ENCODE assay signal across 8 cellular contexts in the genomic region with DNA sequence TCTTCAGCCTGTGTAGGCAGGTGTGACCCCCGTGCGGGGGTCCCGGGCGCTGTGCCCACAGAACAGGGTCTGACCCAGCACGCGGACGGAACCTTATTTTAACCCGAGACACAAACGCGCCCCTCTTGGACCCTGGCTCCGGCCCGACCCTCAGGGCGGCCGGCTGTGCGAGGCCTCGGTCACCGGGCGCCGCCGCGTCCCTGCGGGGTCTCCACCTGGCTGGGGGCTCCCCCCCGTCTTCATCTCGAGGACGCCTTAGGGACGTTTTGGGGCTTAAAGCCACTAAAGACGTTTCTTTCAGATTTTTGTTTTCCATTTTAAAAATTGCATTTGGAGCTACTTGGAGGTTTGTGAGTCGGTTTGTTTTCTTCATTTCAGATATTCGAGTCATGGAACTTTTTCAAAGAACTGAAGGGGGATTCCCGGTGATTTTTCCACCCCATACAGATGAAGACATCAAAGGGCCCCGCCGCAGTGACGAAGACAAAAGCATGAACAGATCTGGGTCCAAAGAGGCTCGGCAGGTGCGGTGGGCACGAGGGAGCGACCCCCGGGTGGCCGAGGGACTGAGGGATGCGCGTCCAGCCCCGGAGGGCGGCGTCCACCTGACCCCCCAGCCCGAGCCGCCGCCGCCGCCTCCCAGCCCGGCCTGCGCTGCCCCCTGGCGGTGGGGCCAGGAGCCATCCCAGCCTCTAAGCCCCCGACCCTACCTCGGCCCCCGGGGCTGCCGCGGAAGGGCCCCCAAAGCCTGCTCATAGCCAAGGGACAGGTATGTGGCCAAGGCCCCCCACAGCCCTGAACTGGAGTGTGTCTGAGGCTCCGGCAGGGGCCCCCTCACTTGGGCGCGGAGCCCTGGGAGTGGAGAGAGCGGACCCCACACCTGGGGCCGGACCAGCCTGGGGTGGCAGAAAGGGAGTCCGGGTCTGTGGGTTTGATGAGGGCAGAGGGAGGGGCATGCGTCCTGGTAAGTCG. TPM values are rescaled to one million over a fixed set of nuclear protein-coding genes. Genes with fewer than 3 reads are reported as not detected.
DNase-seq lines count a peak whose midpoint lies in the region; ATAC-seq and TF ChIP-seq lines count a peak whose summit lies in the region.

No MANE protein-coding gene starts in this region.

- TF ChIP-seq CTCF in H9 (conservative IDR thresholded peaks at IDR 0.05) (peak; percentile 93), astrocyte of the cerebellum (IDR thresholded peaks at IDR 0.05; ENCODE audit: low read depth, low read length, missing control alignments) (peak; percentile 69), lung (IDR thresholded peaks at IDR 0.05; ENCODE audit: control extremely low read depth, extremely low read depth) (peak; percentile 63)

- no peaks in the 10 kb centered on the region for H3K79me1 ChIP-seq in H9 (ENCODE audit: insufficient read depth, low read depth, low read length, poor library complexity, severe bottlenecking)

- H3K27ac ChIP-seq in H9 (ENCODE audit: insufficient read length, low read depth, low read length) (no peak overlapping the region), lung (ENCODE audit: low read depth in 1 of 2, low read length in 1 of 2) (no peak overlapping the region)

- intact Hi-C loops in posterior vena cava (cut with DNase I), result loop anchor here (2.0 to 10.0 kb wide), 3 partner anchors 84 to 286 kb away; a partner anchor contains a TSS

- no peak overlapping the region for H4K91ac ChIP-seq in H9 (ENCODE audit: insufficient read length, low read depth, low read length)

- H3K56ac ChIP-seq in H9 (ENCODE audit: insufficient read length, low read depth, low read length), result no peak overlapping the region

- H3K9ac ChIP-seq in H9 (ENCODE audit: extremely low read depth, insufficient read length, low read length), result no peak overlapping the region

- H2AFZ ChIP-seq in H9 (ENCODE audit: low read length), result no peak overlapping the region

- peaks cover 6% of the 10 kb centered on the region for H4K20me1 ChIP-seq in H9 (ENCODE audit: control insufficient read depth, insufficient read depth, insufficient read length)

- H3K14ac ChIP-seq in H9 (ENCODE audit: insufficient read depth, low read length), result no peak overlapping the region

- peaks cover 4 to 13% of the 10 kb centered on the region in 2 experiments for H3K4me1 Mint-ChIP-seq in H9

- no peaks in the 10 kb centered on the region for H3K9me3 Mint-ChIP-seq in H9

- H3K4me3 ChIP-seq in astrocyte of the cerebellum (ENCODE audit: low read depth, low read length) (no peak overlapping the region), lung (no peak overlapping the region)

- H3K4me3 Mint-ChIP-seq in H9, result no peak overlapping the region; a peak in 1 of 5 replicates

- no peak overlapping the region for H2BK20ac ChIP-seq in H9 (ENCODE audit: low read depth, low read length, poor library complexity, severe bottlenecking)

- H2BK12ac ChIP-seq in H9 (ENCODE audit: insufficient read length, low read depth, low read length), result no peak overlapping the region

- no peak overlapping the region for H3K4me2 ChIP-seq in H9 (ENCODE audit: insufficient read depth, insufficient read length, low read length)

- H3K36me3 ChIP-seq in lung (ENCODE audit: control insufficient read depth in 2 of 2, insufficient read depth in 2 of 2, low read length in 2 of 2), result peaks cover 0 to 8% of the 10 kb centered on the region in 2 donors

- no peaks in the 10 kb centered on the region; a peak in 1 of 7 replicates for H3K36me3 Mint-ChIP-seq in H9 (ENCODE audit: insufficient read depth in 1 of 3, low read depth in 3 of 3)

- H3K27ac Mint-ChIP-seq in H9, result no peak overlapping the region

- H3K79me2 ChIP-seq in H9 (ENCODE audit: insufficient read depth, low read length), result no peaks in the 10 kb centered on the region

- H4K5ac ChIP-seq in H9 (ENCODE audit: insufficient read length, low read depth, low read length), result no peak overlapping the region

- H3K18ac ChIP-seq in H9 (ENCODE audit: insufficient read length, low read depth, low read length), result no peak overlapping the region

- ATAC-seq in lung (ENCODE audit: insufficient read depth, low FRiP score) (no peak), HG03039 (IDR thresholded peaks at IDR 0.05; ENCODE audit: unreplicated experiment) (no peak), GM19328 (IDR thresholded peaks at IDR 0.05; ENCODE audit: unreplicated experiment) (no peak)

- H3T11ph ChIP-seq in H9 (ENCODE audit: low read length), result no peak overlapping the region

- no peak overlapping the region for H2AK5ac ChIP-seq in H9 (ENCODE audit: insufficient read length, low read length)

- no peak overlapping the region for H3K23ac ChIP-seq in H9 (ENCODE audit: insufficient read length, low read depth, low read length)

- peaks cover 15% of the 10 kb centered on the region for H3K27me3 Mint-ChIP-seq in H9 (ENCODE audit: low read depth)

- H3K4me1 ChIP-seq in H9 (ENCODE audit: insufficient read depth, low read length) (no peaks in the 10 kb centered on the region), lung (ENCODE audit: control insufficient read depth in 2 of 2, insufficient read depth in 2 of 2, low read length in 2 of 2) (no peaks in the 10 kb centered on the region)

- H2BK120ac ChIP-seq in H9 (ENCODE audit: low read depth, low read length, poor library complexity, severe bottlenecking), result no peak overlapping the region

- H3K23me2 ChIP-seq in H9 (ENCODE audit: insufficient read length, low read depth, low read length, poor library complexity, severe bottlenecking), result no peaks in the 10 kb centered on the region

- DNase-seq in H9 (peak; percentile 75), T-helper 9 cell (peak; percentile 72), astrocyte of the cerebellum (ENCODE audit: low read depth) (no peak), lung (ENCODE audit: low spot score) (no peak), posterior vena cava (ENCODE audit: low spot score) (no peak)
- peak; percentile 55 for DNase-seq in stimulated activated CD8-positive, alpha-beta memory T cell treated with anti-CD3 and anti-CD28 coated beads, Interleukin-7, amount 100 ng/mL, for 24 hours (ENCODE audit: low read depth)

- no peak overlapping the region for H2BK15ac ChIP-seq in H9 (ENCODE audit: low read depth, low read length)

- in situ Hi-C loops in astrocyte of the cerebellum (cut with HindIII; ENCODE audit: low sequenced_read_pairs), result no loop called here

- H3K27me3 ChIP-seq in H9 (ENCODE audit: insufficient read depth, low read length), result no peaks in the 10 kb centered on the region
- no peaks in the 10 kb centered on the region for H3K27me3 ChIP-seq in lung (ENCODE audit: control insufficient read depth, insufficient read depth)

- H3K9me3 ChIP-seq in H9 (ENCODE audit: control insufficient read depth, low read depth, low read length) (no peaks in the 10 kb centered on the region), lung (ENCODE audit: control insufficient read depth in 2 of 2, insufficient read depth in 1 of 2, low read length in 1 of 2) (no peaks in the 10 kb centered on the region)

- no peak overlapping the region for H4K8ac ChIP-seq in H9 (replicated peaks; ENCODE audit: insufficient read length, low read depth, low read length)

- H2BK5ac ChIP-seq in H9 (ENCODE audit: insufficient read length, low read length), result no peak overlapping the region

- H3K4ac ChIP-seq in H9 (ENCODE audit: low read depth, low read length), result no peak overlapping the region

- WGBS in H9 (ENCODE audit: extremely low coverage, insufficient read length, low lambda C conversion rate), result no CpG with 5 or more reads among the region's 65 CpGs
- 40 to 50% methylated on average over 63 to 65 of the region's 65 CpGs for WGBS in lung, 2 donors

RNA-seq across cellular contexts. Expression of a gene that starts 3.8 kb away (rescaled TPM):
- total RNA-seq in H9 (2021), result 0.22 and 0.35 TPM in 2 replicates
- total RNA-seq in lung, result 1 to 10 TPM; 2.3 to 7.0 TPM
- 10 to 100 TPM in 1 of 2 donors, 1 to 10 TPM in 1; 5.3 to 10.7 TPM for polyA plus RNA-seq in lung
- total RNA-seq in posterior vena cava, result 1 to 10 TPM; 1.9 to 3.0 TPM

RNA-seq across cellular contexts. Expression of a gene that starts 12.3 kb away (rescaled TPM):
- 0.28 and 0.70 TPM in 2 replicates for total RNA-seq in H9 (2021)
- total RNA-seq in lung, result 10 to 100 TPM; 14.7 to 38.0 TPM
- 10 to 100 TPM; 12.5 to 68.6 TPM for polyA plus RNA-seq in lung
- 10 to 100 TPM; 10.3 to 14.5 TPM for total RNA-seq in posterior vena cava

RNA-seq across cellular contexts. Expression of a gene that starts 37.8 kb away (rescaled TPM):
- 1.4 and 1.5 TPM in 2 replicates for total RNA-seq in H9 (2021)
- total RNA-seq in lung, result not detected
- under 1 TPM in 1 of 2 donors, not detected in 1; 0.03 TPM for polyA plus RNA-seq in lung
- total RNA-seq in posterior vena cava, result not detected

RNA-seq across cellular contexts. Expression of a gene that starts 47.7 kb away (rescaled TPM):
- total RNA-seq in H9 (2021), result 137 and 144 TPM in 2 replicates
- total RNA-seq in lung, result 100 to 1,000 TPM in 1 of 2 donors, 10 to 100 TPM in 1; 72.7 to 160 TPM
- 100 to 1,000 TPM; 110 to 137 TPM for polyA plus RNA-seq in lung
- 100 to 1,000 TPM in 1 of 2 donors, 10 to 100 TPM in 1; 93.6 to 103 TPM for total RNA-seq in posterior vena cava

RNA-seq across cellular contexts. Expression of a gene that starts 50.3 kb away (rescaled TPM):
- total RNA-seq in H9 (2021) (0.75 and 0.94 TPM in 2 replicates), lung (under 1 TPM in 1 of 2 donors, not detected in 1; 0.17 TPM), posterior vena cava (not detected)
- not detected for polyA plus RNA-seq in lung

Comparison
In these comparisons a context has a peak if more than half of its experiments do, and no peak if none do; other contexts are left out.
1. DNase-seq: peak in H9 (single experiment), T-helper 9 cell (single experiment) and stimulated activated CD8-positive, alpha-beta memory T cell treated with anti-CD3 and anti-CD28 coated beads, Interleukin-7, amount 100 ng/mL, for 24 hours (single experiment); none in astrocyte of the cerebellum (single experiment), lung (single experiment) and posterior vena cava (single experiment).
2. Peak in every context shown above with its lines, with median percentiles within 50 percentile points of each other: CTCF ChIP-seq.